Comparison of ENCODE assay signal across 8 cellular contexts in genomic region chr11:62336949-62337681, GRCh38. TPM values are rescaled to one million over a fixed set of nuclear protein-coding genes. Genes with fewer than 3 reads are reported as not detected.
DNase-seq lines count a peak whose midpoint lies in the region; ATAC-seq and TF ChIP-seq lines count a peak whose summit lies in the region.

Gene ASRGL1, plus strand, starts transcription at chr11:62337448. Its CDS starts 530 bp downstream, at chr11:62337978.

- intact Hi-C loops in activated CD4-positive, alpha-beta T cell treated with anti-CD3 and anti-CD28 coated beads, Interleukin-2, amount 10 ng/mL, durations not matched to agents 24 days and 14 days (cut with micrococcal nuclease) = no loop called here

- peak within 1 kb of the TSS; percentile 55 for H3K4me3 ChIP-seq in HFF-Myc (replicated peaks; ENCODE audit: low read depth, low read length)

- H3K27ac Mint-ChIP-seq in activated CD4-positive, alpha-beta T cell treated with anti-CD3 and anti-CD28 coated beads, Interleukin-2, amount 10 ng/mL, durations not matched to agents 24 days and 14 days = peak within 1 kb of the TSS; percentile 62

- peaks cover 4% of the 10 kb centered on the region for H3K36me3 Mint-ChIP-seq in activated CD4-positive, alpha-beta T cell treated with anti-CD3 and anti-CD28 coated beads, Interleukin-2, amount 10 ng/mL, durations not matched to agents 24 days and 14 days (ENCODE audit: low read depth)

- DNase-seq in COLO829 (ENCODE audit: low spot score) (peak; percentile 46), HFF-Myc (ENCODE audit: extremely low read depth, low read depth) (peak; percentile 22), NCI-H345 (lab: John Stamatoyannopoulos, UW) (peak; percentile 91), cortex of kidney (lab: John Stamatoyannopoulos, UW) (peak; percentile 35), left kidney (ENCODE audit: low read depth, low spot score) (peak; percentile 92)
- peak; percentile 94 for DNase-seq in activated CD4-positive, alpha-beta T cell treated with anti-CD3 and anti-CD28 coated beads, Interleukin-2, amount 10 ng/mL, durations not matched to agents 24 days and 14 days
- peak; percentile 69 to 78 for DNase-seq in stimulated activated CD4-positive, alpha-beta T cell treated with anti-CD3 and anti-CD28 coated beads, Interleukin-1b, Interleukin-23, amount 100 ng/mL, for 4 hours (ENCODE audit: low read depth in 2 of 2)

- ATAC-seq in GM18867 (IDR thresholded peaks at IDR 0.05; ENCODE audit: unreplicated experiment) = no peak

- peak within 1 kb of the TSS; percentile 89 for H3K4me3 Mint-ChIP-seq in activated CD4-positive, alpha-beta T cell treated with anti-CD3 and anti-CD28 coated beads, Interleukin-2, amount 10 ng/mL, durations not matched to agents 24 days and 14 days

- H3K4me1 Mint-ChIP-seq in activated CD4-positive, alpha-beta T cell treated with anti-CD3 and anti-CD28 coated beads, Interleukin-2, amount 10 ng/mL, durations not matched to agents 24 days and 14 days = peaks cover 12% of the 10 kb centered on the region

- H3K9me3 Mint-ChIP-seq in activated CD4-positive, alpha-beta T cell treated with anti-CD3 and anti-CD28 coated beads, Interleukin-2, amount 10 ng/mL, durations not matched to agents 24 days and 14 days = no peaks in the 10 kb centered on the region

- TF ChIP-seq CTCF in HFF-Myc (IDR thresholded peaks at IDR 0.05; ENCODE audit: low read depth, low read length, missing control alignments) = no peak

- peaks cover 38% of the 10 kb centered on the region for H3K27me3 Mint-ChIP-seq in activated CD4-positive, alpha-beta T cell treated with anti-CD3 and anti-CD28 coated beads, Interleukin-2, amount 10 ng/mL, durations not matched to agents 24 days and 14 days

RNA-seq across cellular contexts. Expression of gene ASRGL1, which starts in this region (rescaled TPM):
- total RNA-seq in activated CD4-positive, alpha-beta T cell treated with anti-CD3 and anti-CD28 coated beads, Interleukin-2, amount 10 ng/mL, durations not matched to agents 24 days and 14 days = 3.6 and 5.8 TPM in 2 replicates

Comparison
In these comparisons a context has a peak if more than half of its experiments do, and no peak if none do; other contexts are left out.
1. DNase-seq: peak in every context shown above with its lines; median percentile 94 in activated CD4-positive, alpha-beta T cell treated with anti-CD3 and anti-CD28 coated beads, Interleukin-2, amount 10 ng/mL, durations not matched to agents 24 days and 14 days; 92 in left kidney; 91 in NCI-H345; 74 in stimulated activated CD4-positive, alpha-beta T cell treated with anti-CD3 and anti-CD28 coated beads, Interleukin-1b, Interleukin-23, amount 100 ng/mL, for 4 hours; 46 in COLO829; 35 in cortex of kidney; 22 in HFF-Myc.